ENCODE assay signal across 8 cellular contexts in the genomic region with DNA sequence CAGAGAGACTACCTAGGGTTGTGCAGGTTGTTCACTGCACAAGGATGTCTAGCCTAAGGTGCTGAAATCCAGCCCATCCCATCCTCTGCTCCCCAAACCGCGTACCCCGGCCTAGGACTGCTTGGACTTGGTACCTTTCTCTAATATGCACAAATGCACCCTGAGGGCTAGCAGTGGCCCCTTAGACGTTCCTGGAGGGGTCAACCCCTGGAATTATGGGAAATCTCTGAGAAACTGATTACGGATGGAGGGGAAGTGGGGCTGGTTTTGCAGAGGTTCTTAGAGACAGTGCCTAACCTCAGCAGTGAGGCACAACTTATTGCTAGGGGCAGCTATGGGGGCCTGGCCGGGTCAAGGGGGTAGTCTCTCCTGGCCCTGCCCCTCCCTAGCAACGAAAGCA. TPM values are rescaled to one million over a fixed set of nuclear protein-coding genes. Genes with fewer than 3 reads are reported as not detected.
DNase-seq lines count a peak whose midpoint lies in the region; ATAC-seq, FAIRE-seq and TF ChIP-seq lines count a peak whose summit lies in the region.

No MANE protein-coding gene starts in this region.

- no peak for TF ChIP-seq EP300 in K562 (IDR thresholded peaks at IDR 0.05; ENCODE audit: low read length)

- H3K27me3 Mint-ChIP-seq in mesothelial cell of epicardium (ENCODE audit: low read depth) (no peaks in the 10 kb centered on the region), type B pancreatic cell (no peaks in the 10 kb centered on the region)

- intact Hi-C loops in heart right ventricle (cut with DNase I) (loop anchor here in 3 of 10 donors (5.0 kb wide), 2 partner anchors 46 to 344 kb away; a partner anchor contains a TSS), Right ventricle myocardium inferior (cut with DNase I) (loop anchor here (1.0 kb wide), 1 partner anchor 26 kb away; a partner anchor contains a TSS), K562 (cut with micrococcal nuclease) (no loop called here)

- in situ Hi-C loops in K562 (cut with MboI): no loop called here

- peak overlapping the region in 9 of 10 donors; percentile 67 to 99 (median 81) for H3K27ac ChIP-seq in heart right ventricle
- H3K27ac ChIP-seq in K562 (ENCODE audit: extremely low read depth, low read depth, low read length): no peak overlapping the region

- DNase-seq in heart right ventricle (no peak), Right ventricle myocardium inferior (ENCODE audit: missing footprints) (no peak), K562 (ENCODE audit: extremely low read depth in 1 of 4, low spot score in 3 of 4) (no peak), mesothelial cell of epicardium (ENCODE audit: low spot score in 2 of 2, unreplicated experiment in 2 of 2) (no peak), type B pancreatic cell (ENCODE audit: extremely low spot score, unreplicated experiment) (no peak), GM19238 (ENCODE audit: insufficient read length, low spot score) (no peak), ecto neural progenitor cell (ENCODE audit: low spot score) (no peak)

- peaks cover 31% of the 10 kb centered on the region for H3K79me2 ChIP-seq in K562 (ENCODE audit: control insufficient read depth, insufficient read depth, low read length)

- H3K36me3 ChIP-seq in heart right ventricle (peaks cover 0 to 16% (median 0%) of the 10 kb centered on the region in 9 donors), K562 (ENCODE audit: control insufficient read depth, insufficient read depth, low read length) (peaks cover 18% of the 10 kb centered on the region; the same call in 1 of the 3 replicates)

- peak overlapping the region in 1 of 2 experiments; percentile 84; a peak in 1 of 4 replicates for H3K9ac ChIP-seq in K562 (ENCODE audit: insufficient read depth in 1 of 2, low read depth in 2 of 2, low read length in 2 of 2)

- H3K9me3 Mint-ChIP-seq in mesothelial cell of epicardium: no peaks in the 10 kb centered on the region
- H3K9me3 Mint-ChIP-seq in type B pancreatic cell: no peaks in the 10 kb centered on the region

- TF ChIP-seq RAD21 in K562 (CRISPR knock-in tag; conservative IDR thresholded peaks at IDR 0.05 in 1 of 2, IDR thresholded peaks at IDR 0.05 in 1 of 2): no peak

- H3K4me1 ChIP-seq in heart right ventricle: peaks cover 44 to 71% (median 63%) of the 10 kb centered on the region in 9 donors
- peaks cover 42 to 73% of the 10 kb centered on the region in 2 experiments for H3K4me1 ChIP-seq in K562 (replicated peaks in 1 of 2; ENCODE audit: control insufficient read depth in 2 of 2, insufficient read depth in 2 of 2, low read length in 2 of 2)

- no peaks in the 10 kb centered on the region for H3K9me1 ChIP-seq in K562 (ENCODE audit: control insufficient read depth, insufficient read depth, low read length)

- no peak overlapping the region for H2AFZ ChIP-seq in K562 (ENCODE audit: low read depth, low read length)

- ATAC-seq in heart right ventricle: no peak
- ATAC-seq in Right ventricle myocardium inferior: no peak
- no peak for ATAC-seq in K562
- no peak for ATAC-seq in GM19467 (IDR thresholded peaks at IDR 0.05; ENCODE audit: unreplicated experiment)

- H4K20me1 ChIP-seq in K562 (replicated peaks; ENCODE audit: control insufficient read depth, insufficient read depth, low read length): no peaks in the 10 kb centered on the region

- H3K4me2 ChIP-seq in K562 (ENCODE audit: insufficient read depth, low read length): no peak overlapping the region; the same call in 1 of the 2 replicates

- CTCF ChIA-PET in K562 (lab: Yijun Ruan, JAX; ENCODE audit: low intra/inter-chr PET ratio): no interaction called here

- 72 to 73% methylated on average over 7 of the region's 7 CpGs for WGBS in heart right ventricle, 2 donors
- WGBS in K562 (ENCODE audit: insufficient coverage, low coverage, missing lambda C conversion rate): 66% methylated on average over 7 of the region's 7 CpGs

- H3K4me3 ChIP-seq in heart right ventricle (peak overlapping the region in 2 of 10 donors; percentile 14 to 29), K562 (no peak overlapping the region)

- H3K27ac Mint-ChIP-seq in mesothelial cell of epicardium (peak overlapping the region; percentile 81), type B pancreatic cell (peak overlapping the region; percentile 51)

- peaks cover 37% of the 10 kb centered on the region for H3K4me1 Mint-ChIP-seq in mesothelial cell of epicardium
- H3K4me1 Mint-ChIP-seq in type B pancreatic cell (ENCODE audit: unreplicated experiment): peaks cover 16% of the 10 kb centered on the region

- POLR2A ChIA-PET in K562 (lab: Yijun Ruan, JAX): interaction anchor here (0.6 to 2.3 kb wide), 5 partner anchors 16 to 140 kb away, joined by 3 to 14 read pairs (median 3); a partner anchor contains a TSS

- no peak for FAIRE-seq in K562 (lab: Jason Lieb, UNC)

- H3K9me3 ChIP-seq in heart right ventricle: no peaks in the 10 kb centered on the region
- no peaks in the 10 kb centered on the region for H3K9me3 ChIP-seq in K562 (replicated peaks; ENCODE audit: control insufficient read depth, insufficient read depth, low read depth, low read length)

- H3K27me3 ChIP-seq in heart right ventricle (no peaks in the 10 kb centered on the region), K562 (ENCODE audit: control insufficient read depth in 2 of 2, insufficient read depth in 2 of 2, low read length in 2 of 2) (no peaks in the 10 kb centered on the region)

- H3K4me3 Mint-ChIP-seq in mesothelial cell of epicardium: peak overlapping the region; percentile 80
- peak overlapping the region; percentile 83 for H3K4me3 Mint-ChIP-seq in type B pancreatic cell

- BruUV-seq in K562 (replicated peaks; lab: Mats Ljungman, UMichigan): no TSS peak

- TF ChIP-seq CTCF in heart right ventricle (IDR thresholded peaks at IDR 0.05) (no peak), K562 (IDR thresholded peaks at IDR 0.05 in 2 of 3, conservative IDR thresholded peaks at IDR 0.05 in 1 of 3; ENCODE audit: insufficient read depth in 2 of 3, low read depth in 1 of 3, low read length in 3 of 3) (no peak), mesothelial cell of epicardium (IDR thresholded peaks at IDR 0.05; ENCODE audit: unreplicated experiment) (no peak), type B pancreatic cell (conservative IDR thresholded peaks at IDR 0.05) (no peak)

- no peak; the same call in 1 of the 2 replicates for TF ChIP-seq POLR2A in K562 (conservative IDR thresholded peaks at IDR 0.05)

- H3K36me3 Mint-ChIP-seq in mesothelial cell of epicardium (peaks cover 5% of the 10 kb centered on the region), type B pancreatic cell (no peaks in the 10 kb centered on the region)

RNA-seq across cellular contexts. Expression of a gene that starts 2.5 kb away (rescaled TPM):
- 10 to 100 TPM; 35.7 to 49.2 (median 40.9) TPM for total RNA-seq in heart right ventricle
- 10 to 100 TPM; 38.2 to 44.7 TPM for polyA plus RNA-seq in heart right ventricle
- 38.5 TPM for total RNA-seq in Right ventricle myocardium inferior
- 10.7 and 38.4 TPM in 2 replicates for total RNA-seq in K562 (2011; cell fraction: chromatin; rRNA removed; ENCODE audit: low replicate concordance)
- 35.5 and 41.9 TPM in 2 replicates for total RNA-seq in K562 (2011; cell fraction: nucleolus; rRNA removed)
- total RNA-seq in K562 (2011; cell fraction: nucleoplasm; rRNA removed): 27.5 and 27.9 TPM in 2 replicates
- total RNA-seq in K562 (2014; rRNA removed): 6.6 and 11.1 TPM in 2 replicates
- total RNA-seq in K562 (2014; rRNA removed; fragmentation: Illumina TruSeq; extraction: Trizol): 7.2 and 10.6 TPM in 2 replicates
- 12.8 and 14.3 TPM in 2 replicates for total RNA-seq in K562 (2015; rRNA removed; fragmentation: Illumina TruSeq; extraction: Trizol)
- 34.5 and 35.9 TPM in 2 replicates for total RNA-seq in K562 (2021)
- 18.9 and 34.0 TPM in 2 replicates for polyA plus RNA-seq in K562 (2011; rRNA removed)
- polyA plus RNA-seq in K562 (2011; cell fraction: cytosol; rRNA removed): 54.6 and 96.4 TPM in 2 replicates
- 44.1 and 53.6 TPM in 2 replicates for polyA plus RNA-seq in K562 (2011; cell fraction: nucleus; rRNA removed)
- 26.5 and 54.0 TPM in 2 replicates for polyA plus RNA-seq in K562 (2012)
- polyA plus RNA-seq in K562 (2014; fragmentation: Illumina TruSeq; extraction: Trizol): 31.7 and 40.6 TPM in 2 replicates
- 1 to 10 TPM; 3.6 to 4.6 TPM for polyA plus RNA-seq in K562 (2014; fragmentation: Nextera tagmentation; extraction: Ambion mirVana)
- 26.6 and 31.3 TPM in 2 replicates for polyA plus RNA-seq in K562 (2014; rRNA removed)
- polyA minus RNA-seq in K562 (2011; rRNA and poly(A)+ RNA removed): 9.8 and 12.4 TPM in 2 replicates
- 20.2 and 22.9 TPM in 2 replicates for polyA minus RNA-seq in K562 (2011; cell fraction: cytosol; rRNA and poly(A)+ RNA removed)
- 18.7 and 26.1 TPM in 2 replicates for polyA minus RNA-seq in K562 (2011; cell fraction: nucleus; rRNA and poly(A)+ RNA removed)
- total RNA-seq in mesothelial cell of epicardium: 33.4 to 34.9 TPM (median 33.9 TPM) in 3 replicates
- 27.9 and 31.2 TPM in 2 replicates for total RNA-seq in type B pancreatic cell (ENCODE audit: low replicate concordance)

RNA-seq across cellular contexts. Expression of a gene that starts 2.8 kb away (rescaled TPM):
- total RNA-seq in heart right ventricle: 100 to 1,000 TPM in 3 of 10 donors, 10 to 100 TPM in 7; 69.4 to 115 (median 93.8) TPM
- polyA plus RNA-seq in heart right ventricle: 100 to 1,000 TPM; 177 to 210 TPM
- 110 TPM for total RNA-seq in Right ventricle myocardium inferior
- 7.1 and 14.3 TPM in 2 replicates for total RNA-seq in K562 (2011; cell fraction: chromatin; rRNA removed; ENCODE audit: low replicate concordance)
- total RNA-seq in K562 (2011; cell fraction: nucleolus; rRNA removed): 10.8 and 17.7 TPM in 2 replicates
- 6.3 and 10.6 TPM in 2 replicates for total RNA-seq in K562 (2011; cell fraction: nucleoplasm; rRNA removed)
- 189 and 200 TPM in 2 replicates for total RNA-seq in K562 (2014; rRNA removed)
- total RNA-seq in K562 (2014; rRNA removed; fragmentation: Illumina TruSeq; extraction: Trizol): 25.2 and 30.3 TPM in 2 replicates
- 124 and 127 TPM in 2 replicates for total RNA-seq in K562 (2015; rRNA removed; fragmentation: Illumina TruSeq; extraction: Trizol)
- 92.2 and 92.9 TPM in 2 replicates for total RNA-seq in K562 (2021)
- 32.6 and 40.4 TPM in 2 replicates for polyA plus RNA-seq in K562 (2011; rRNA removed)
- polyA plus RNA-seq in K562 (2011; cell fraction: cytosol; rRNA removed): 58.8 and 72.4 TPM in 2 replicates
- 44.8 and 52.7 TPM in 2 replicates for polyA plus RNA-seq in K562 (2011; cell fraction: nucleus; rRNA removed)
- polyA plus RNA-seq in K562 (2012): 130 and 155 TPM in 2 replicates
- polyA plus RNA-seq in K562 (2014; fragmentation: Illumina TruSeq; extraction: Trizol): 108 and 122 TPM in 2 replicates
- polyA plus RNA-seq in K562 (2014; fragmentation: Nextera tagmentation; extraction: Ambion mirVana): 10 to 100 TPM in 1 of 2 experiments, 1 to 10 TPM in 1; 9.6 to 14.3 TPM
- polyA plus RNA-seq in K562 (2014; rRNA removed): 167 and 169 TPM in 2 replicates
- polyA minus RNA-seq in K562 (2011; rRNA and poly(A)+ RNA removed): 5.1 and 10.2 TPM in 2 replicates
- polyA minus RNA-seq in K562 (2011; cell fraction: cytosol; rRNA and poly(A)+ RNA removed): 21.1 and 26.8 TPM in 2 replicates
- 6.7 and 7.8 TPM in 2 replicates for polyA minus RNA-seq in K562 (2011; cell fraction: nucleus; rRNA and poly(A)+ RNA removed)
- 68.5 to 74.4 TPM (median 70.9 TPM) in 3 replicates for total RNA-seq in mesothelial cell of epicardium
- total RNA-seq in type B pancreatic cell (ENCODE audit: low replicate concordance): 49.3 and 66.1 TPM in 2 replicates

RNA-seq across cellular contexts. Expression of a gene that starts 16.2 kb away (rescaled TPM):
- total RNA-seq in heart right ventricle (1 to 10 TPM in 6 of 10 donors, under 1 TPM in 2, not detected in 2; 0.31 to 8.1 (median 2.6) TPM), Right ventricle myocardium inferior (0.27 TPM), K562 (2014; rRNA removed) (18.6 and 21.3 TPM in 2 replicates), K562 (2014; rRNA removed; fragmentation: Illumina TruSeq; extraction: Trizol) (4.6 and 6.2 TPM in 2 replicates), K562 (2015; rRNA removed; fragmentation: Illumina TruSeq; extraction: Trizol) (10.0 and 12.4 TPM in 2 replicates), K562 (2021) (26.1 and 28.7 TPM in 2 replicates), mesothelial cell of epicardium (2.7 to 4.3 TPM (median 3.1 TPM) in 3 replicates), type B pancreatic cell (ENCODE audit: low replicate concordance) (2.1 and 11.1 TPM in 2 replicates)
- polyA plus RNA-seq in heart right ventricle (10 to 100 TPM in 1 of 2 donors, 1 to 10 TPM in 1; 2.0 to 32.8 TPM), K562 (2011; rRNA removed) (5.3 and 9.0 TPM in 2 replicates), K562 (2014; fragmentation: Illumina TruSeq; extraction: Trizol) (26.9 and 39.6 TPM in 2 replicates), K562 (2014; fragmentation: Nextera tagmentation; extraction: Ambion mirVana) (1 to 10 TPM; 3.5 to 4.2 TPM), K562 (2014; rRNA removed) (16.3 and 16.9 TPM in 2 replicates)
- 27.7 and 48.1 TPM in 2 replicates for total RNA-seq in K562 (2011; cell fraction: chromatin; rRNA removed; ENCODE audit: low replicate concordance)
- 22.8 and 24.7 TPM in 2 replicates for total RNA-seq in K562 (2011; cell fraction: nucleolus; rRNA removed)
- 23.9 and 41.4 TPM in 2 replicates for total RNA-seq in K562 (2011; cell fraction: nucleoplasm; rRNA removed)
- polyA plus RNA-seq in K562 (2011; cell fraction: cytosol; rRNA removed): 7.6 and 12.9 TPM in 2 replicates
- polyA plus RNA-seq in K562 (2011; cell fraction: nucleus; rRNA removed): 10.1 and 26.6 TPM in 2 replicates
- polyA plus RNA-seq in K562 (2012): 24.9 and 29.1 TPM in 2 replicates
- polyA minus RNA-seq in K562 (2011; rRNA and poly(A)+ RNA removed): 4.3 and 5.1 TPM in 2 replicates
- 7.8 and 8.3 TPM in 2 replicates for polyA minus RNA-seq in K562 (2011; cell fraction: cytosol; rRNA and poly(A)+ RNA removed)
- 6.1 and 10.8 TPM in 2 replicates for polyA minus RNA-seq in K562 (2011; cell fraction: nucleus; rRNA and poly(A)+ RNA removed)

RNA-seq across cellular contexts. Expression of a gene that starts 25.9 kb away (rescaled TPM):
- total RNA-seq in heart right ventricle (10 to 100 TPM; 22.1 to 48.9 (median 34.4) TPM), Right ventricle myocardium inferior (29.6 TPM), K562 (2014; rRNA removed) (138 and 161 TPM in 2 replicates), K562 (2014; rRNA removed; fragmentation: Illumina TruSeq; extraction: Trizol) (0.26 and 0.29 TPM in 2 replicates), K562 (2015; rRNA removed; fragmentation: Illumina TruSeq; extraction: Trizol) (6.2 and 11.7 TPM in 2 replicates), K562 (2021) (64.4 and 74.8 TPM in 2 replicates), mesothelial cell of epicardium (12.3 to 13.8 TPM (median 12.8 TPM) in 3 replicates), type B pancreatic cell (ENCODE audit: low replicate concordance) (8.2 and 14.3 TPM in 2 replicates)
- polyA plus RNA-seq in heart right ventricle (10 to 100 TPM; 66.3 to 69.4 TPM), K562 (2011; rRNA removed) (6.8 and 7.9 TPM in 2 replicates), K562 (2014; fragmentation: Illumina TruSeq; extraction: Trizol) (0.30 and 1.9 TPM in 2 replicates), K562 (2014; fragmentation: Nextera tagmentation; extraction: Ambion mirVana) (under 1 TPM; 0.14 to 0.29 TPM), K562 (2014; rRNA removed) (92.3 TPM in 2 replicates)
- 1.2 and 7.1 TPM in 2 replicates for total RNA-seq in K562 (2011; cell fraction: chromatin; rRNA removed; ENCODE audit: low replicate concordance)
- 15.7 and 17.8 TPM in 2 replicates for total RNA-seq in K562 (2011; cell fraction: nucleolus; rRNA removed)
- total RNA-seq in K562 (2011; cell fraction: nucleoplasm; rRNA removed): 7.0 and 7.4 TPM in 2 replicates
- 19.3 and 81.8 TPM in 2 replicates for polyA plus RNA-seq in K562 (2011; cell fraction: cytosol; rRNA removed)
- 7.6 and 15.8 TPM in 2 replicates for polyA plus RNA-seq in K562 (2011; cell fraction: nucleus; rRNA removed)
- 35.5 and 38.4 TPM in 2 replicates for polyA plus RNA-seq in K562 (2012)
- 0.27 and 0.49 TPM in 2 replicates for polyA minus RNA-seq in K562 (2011; rRNA and poly(A)+ RNA removed)
- polyA minus RNA-seq in K562 (2011; cell fraction: cytosol; rRNA and poly(A)+ RNA removed): 11.3 and 22.7 TPM in 2 replicates
- polyA minus RNA-seq in K562 (2011; cell fraction: nucleus; rRNA and poly(A)+ RNA removed): 9.6 and 14.0 TPM in 2 replicates

RNA-seq across cellular contexts. Expression of a gene that starts 28.1 kb away (rescaled TPM):
- 10 to 100 TPM; 46.3 to 63.2 (median 49.9) TPM for total RNA-seq in heart right ventricle
- polyA plus RNA-seq in heart right ventricle: 10 to 100 TPM; 44.0 to 88.4 TPM
- 44.7 TPM for total RNA-seq in Right ventricle myocardium inferior
- total RNA-seq in K562 (2011; cell fraction: chromatin; rRNA removed; ENCODE audit: low replicate concordance): 53.7 and 168 TPM in 2 replicates
- total RNA-seq in K562 (2011; cell fraction: nucleolus; rRNA removed): 118 and 119 TPM in 2 replicates
- total RNA-seq in K562 (2011; cell fraction: nucleoplasm; rRNA removed): 83.9 and 91.0 TPM in 2 replicates
- total RNA-seq in K562 (2014; rRNA removed): 77.2 and 98.5 TPM in 2 replicates
- total RNA-seq in K562 (2014; rRNA removed; fragmentation: Illumina TruSeq; extraction: Trizol): 36.8 and 44.6 TPM in 2 replicates
- total RNA-seq in K562 (2015; rRNA removed; fragmentation: Illumina TruSeq; extraction: Trizol): 45.8 and 46.8 TPM in 2 replicates
- 51.1 and 54.0 TPM in 2 replicates for total RNA-seq in K562 (2021)
- 58.8 and 69.4 TPM in 2 replicates for polyA plus RNA-seq in K562 (2011; rRNA removed)
- polyA plus RNA-seq in K562 (2011; cell fraction: cytosol; rRNA removed): 81.2 and 144 TPM in 2 replicates
- 131 and 187 TPM in 2 replicates for polyA plus RNA-seq in K562 (2011; cell fraction: nucleus; rRNA removed)
- 65.8 and 94.8 TPM in 2 replicates for polyA plus RNA-seq in K562 (2012)
- 48.6 and 62.8 TPM in 2 replicates for polyA plus RNA-seq in K562 (2014; fragmentation: Illumina TruSeq; extraction: Trizol)
- 10 to 100 TPM; 41.2 to 46.2 TPM for polyA plus RNA-seq in K562 (2014; fragmentation: Nextera tagmentation; extraction: Ambion mirVana)
- 79.2 and 82.8 TPM in 2 replicates for polyA plus RNA-seq in K562 (2014; rRNA removed)
- polyA minus RNA-seq in K562 (2011; rRNA and poly(A)+ RNA removed): 43.2 and 46.4 TPM in 2 replicates
- 59.7 and 70.4 TPM in 2 replicates for polyA minus RNA-seq in K562 (2011; cell fraction: cytosol; rRNA and poly(A)+ RNA removed)
- 47.0 and 54.9 TPM in 2 replicates for polyA minus RNA-seq in K562 (2011; cell fraction: nucleus; rRNA and poly(A)+ RNA removed)
- 62.4 to 63.9 TPM (median 62.9 TPM) in 3 replicates for total RNA-seq in mesothelial cell of epicardium
- total RNA-seq in type B pancreatic cell (ENCODE audit: low replicate concordance): 50.9 and 74.7 TPM in 2 replicates
